Comparison of ENCODE assay signal across 1 cellular context in genomic region chr13:42039946-42040729, GRCh38.
A peak's percentile ranks its signal among the peaks of the same experiment; 100 is the strongest.
TF ChIP-seq lines count a peak whose summit lies in the region.

No MANE protein-coding gene starts in this region.

TF ChIP-seq in HepG2, 621 proteins besides CTCF, POLR2A, EP300 and RAD21 (continued from another document):
- TF ChIP-seq HIVEP1 (CRISPR knock-in tag; IDR thresholded peaks at IDR 0.05) = no peak
- TF ChIP-seq DNMT1 (CRISPR knock-in tag; IDR thresholded peaks at IDR 0.05) = no peak
- no peak for TF ChIP-seq TBP (CRISPR knock-in tag; IDR thresholded peaks at IDR 0.05)
- TF ChIP-seq, protein P1, sequence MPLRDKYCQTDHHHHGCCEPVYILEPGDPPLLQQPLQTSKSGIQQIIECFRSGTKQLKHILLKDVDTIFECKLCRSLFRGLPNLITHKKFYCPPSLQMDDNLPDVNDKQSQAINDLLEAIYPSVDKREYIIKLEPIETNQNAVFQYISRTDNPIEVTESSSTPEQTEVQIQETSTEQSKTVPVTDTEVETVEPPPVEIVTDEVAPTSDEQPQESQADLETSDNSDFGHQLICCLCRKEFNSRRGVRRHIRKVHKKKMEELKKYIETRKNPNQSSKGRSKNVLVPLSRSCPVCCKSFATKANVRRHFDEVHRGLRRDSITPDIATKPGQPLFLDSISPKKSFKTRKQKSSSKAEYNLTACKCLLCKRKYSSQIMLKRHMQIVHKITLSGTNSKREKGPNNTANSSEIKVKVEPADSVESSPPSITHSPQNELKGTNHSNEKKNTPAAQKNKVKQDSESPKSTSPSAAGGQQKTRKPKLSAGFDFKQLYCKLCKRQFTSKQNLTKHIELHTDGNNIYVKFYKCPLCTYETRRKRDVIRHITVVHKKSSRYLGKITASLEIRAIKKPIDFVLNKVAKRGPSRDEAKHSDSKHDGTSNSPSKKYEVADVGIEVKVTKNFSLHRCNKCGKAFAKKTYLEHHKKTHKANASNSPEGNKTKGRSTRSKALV (CRISPR knock-in tag; IDR thresholded peaks at IDR 0.05) = peak; percentile 80; the same call in 1 of the 2 replicates
- no peak for TF ChIP-seq ZMYM2 (CRISPR knock-in tag; IDR thresholded peaks at IDR 0.05)
- peak; percentile 73; the same call in 1 of the 2 replicates for TF ChIP-seq ZNF777 (CRISPR knock-in tag; IDR thresholded peaks at IDR 0.05)
- TF ChIP-seq ZNF563 (CRISPR knock-in tag; IDR thresholded peaks at IDR 0.05) = no peak
- TF ChIP-seq, protein P2, sequence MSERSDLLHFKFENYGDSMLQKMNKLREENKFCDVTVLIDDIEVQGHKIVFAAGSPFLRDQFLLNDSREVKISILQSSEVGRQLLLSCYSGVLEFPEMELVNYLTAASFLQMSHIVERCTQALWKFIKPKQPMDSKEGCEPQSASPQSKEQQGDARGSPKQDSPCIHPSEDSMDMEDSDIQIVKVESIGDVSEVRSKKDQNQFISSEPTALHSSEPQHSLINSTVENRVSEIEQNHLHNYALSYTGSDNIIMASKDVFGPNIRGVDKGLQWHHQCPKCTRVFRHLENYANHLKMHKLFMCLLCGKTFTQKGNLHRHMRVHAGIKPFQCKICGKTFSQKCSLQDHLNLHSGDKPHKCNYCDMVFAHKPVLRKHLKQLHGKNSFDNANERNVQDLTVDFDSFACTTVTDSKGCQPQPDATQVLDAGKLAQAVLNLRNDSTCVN (CRISPR knock-in tag; IDR thresholded peaks at IDR 0.05; ENCODE audit: borderline replicate concordance) = no peak
- TF ChIP-seq, protein P3, sequence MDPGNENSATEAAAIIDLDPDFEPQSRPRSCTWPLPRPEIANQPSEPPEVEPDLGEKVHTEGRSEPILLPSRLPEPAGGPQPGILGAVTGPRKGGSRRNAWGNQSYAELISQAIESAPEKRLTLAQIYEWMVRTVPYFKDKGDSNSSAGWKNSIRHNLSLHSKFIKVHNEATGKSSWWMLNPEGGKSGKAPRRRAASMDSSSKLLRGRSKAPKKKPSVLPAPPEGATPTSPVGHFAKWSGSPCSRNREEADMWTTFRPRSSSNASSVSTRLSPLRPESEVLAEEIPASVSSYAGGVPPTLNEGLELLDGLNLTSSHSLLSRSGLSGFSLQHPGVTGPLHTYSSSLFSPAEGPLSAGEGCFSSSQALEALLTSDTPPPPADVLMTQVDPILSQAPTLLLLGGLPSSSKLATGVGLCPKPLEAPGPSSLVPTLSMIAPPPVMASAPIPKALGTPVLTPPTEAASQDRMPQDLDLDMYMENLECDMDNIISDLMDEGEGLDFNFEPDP (CRISPR knock-in tag; conservative IDR thresholded peaks at IDR 0.05) = no peak
- TF ChIP-seq SRF (IDR thresholded peaks at IDR 0.05; ENCODE audit: low read depth, low read length) = peak; percentile 90
- TF ChIP-seq HOMEZ (CRISPR knock-in tag; IDR thresholded peaks at IDR 0.05; ENCODE audit: low read depth) = no peak
- TF ChIP-seq, protein P4, sequence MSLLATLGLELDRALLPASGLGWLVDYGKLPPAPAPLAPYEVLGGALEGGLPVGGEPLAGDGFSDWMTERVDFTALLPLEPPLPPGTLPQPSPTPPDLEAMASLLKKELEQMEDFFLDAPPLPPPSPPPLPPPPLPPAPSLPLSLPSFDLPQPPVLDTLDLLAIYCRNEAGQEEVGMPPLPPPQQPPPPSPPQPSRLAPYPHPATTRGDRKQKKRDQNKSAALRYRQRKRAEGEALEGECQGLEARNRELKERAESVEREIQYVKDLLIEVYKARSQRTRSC (CRISPR knock-in tag; IDR thresholded peaks at IDR 0.05; ENCODE audit: low read depth) = no peak
- no peak for TF ChIP-seq SMARCE1 (IDR thresholded peaks at IDR 0.05; ENCODE audit: borderline replicate concordance)
- no peak for TF ChIP-seq ZBTB49 (CRISPR knock-in tag; IDR thresholded peaks at IDR 0.05; ENCODE audit: borderline replicate concordance)
- no peak for TF ChIP-seq NFE2L1 (CRISPR knock-in tag; IDR thresholded peaks at IDR 0.05; ENCODE audit: borderline replicate concordance)
- no peak for TF ChIP-seq NFE2L2 (IDR thresholded peaks at IDR 0.05; ENCODE audit: low read length)
- TF ChIP-seq ARID5B (CRISPR knock-in tag; IDR thresholded peaks at IDR 0.05) = no peak
- no peak for TF ChIP-seq ZNF558 (CRISPR knock-in tag; IDR thresholded peaks at IDR 0.05; ENCODE audit: borderline replicate concordance)
- TF ChIP-seq, protein P5, sequence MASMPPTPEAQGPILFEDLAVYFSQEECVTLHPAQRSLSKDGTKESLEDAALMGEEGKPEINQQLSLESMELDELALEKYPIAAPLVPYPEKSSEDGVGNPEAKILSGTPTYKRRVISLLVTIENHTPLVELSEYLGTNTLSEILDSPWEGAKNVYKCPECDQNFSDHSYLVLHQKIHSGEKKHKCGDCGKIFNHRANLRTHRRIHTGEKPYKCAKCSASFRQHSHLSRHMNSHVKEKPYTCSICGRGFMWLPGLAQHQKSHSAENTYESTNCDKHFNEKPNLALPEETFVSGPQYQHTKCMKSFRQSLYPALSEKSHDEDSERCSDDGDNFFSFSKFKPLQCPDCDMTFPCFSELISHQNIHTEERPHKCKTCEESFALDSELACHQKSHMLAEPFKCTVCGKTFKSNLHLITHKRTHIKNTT (CRISPR knock-in tag; IDR thresholded peaks at IDR 0.05) = no peak
